ENCODE assay signal across 10 cellular contexts in the genomic region with DNA sequence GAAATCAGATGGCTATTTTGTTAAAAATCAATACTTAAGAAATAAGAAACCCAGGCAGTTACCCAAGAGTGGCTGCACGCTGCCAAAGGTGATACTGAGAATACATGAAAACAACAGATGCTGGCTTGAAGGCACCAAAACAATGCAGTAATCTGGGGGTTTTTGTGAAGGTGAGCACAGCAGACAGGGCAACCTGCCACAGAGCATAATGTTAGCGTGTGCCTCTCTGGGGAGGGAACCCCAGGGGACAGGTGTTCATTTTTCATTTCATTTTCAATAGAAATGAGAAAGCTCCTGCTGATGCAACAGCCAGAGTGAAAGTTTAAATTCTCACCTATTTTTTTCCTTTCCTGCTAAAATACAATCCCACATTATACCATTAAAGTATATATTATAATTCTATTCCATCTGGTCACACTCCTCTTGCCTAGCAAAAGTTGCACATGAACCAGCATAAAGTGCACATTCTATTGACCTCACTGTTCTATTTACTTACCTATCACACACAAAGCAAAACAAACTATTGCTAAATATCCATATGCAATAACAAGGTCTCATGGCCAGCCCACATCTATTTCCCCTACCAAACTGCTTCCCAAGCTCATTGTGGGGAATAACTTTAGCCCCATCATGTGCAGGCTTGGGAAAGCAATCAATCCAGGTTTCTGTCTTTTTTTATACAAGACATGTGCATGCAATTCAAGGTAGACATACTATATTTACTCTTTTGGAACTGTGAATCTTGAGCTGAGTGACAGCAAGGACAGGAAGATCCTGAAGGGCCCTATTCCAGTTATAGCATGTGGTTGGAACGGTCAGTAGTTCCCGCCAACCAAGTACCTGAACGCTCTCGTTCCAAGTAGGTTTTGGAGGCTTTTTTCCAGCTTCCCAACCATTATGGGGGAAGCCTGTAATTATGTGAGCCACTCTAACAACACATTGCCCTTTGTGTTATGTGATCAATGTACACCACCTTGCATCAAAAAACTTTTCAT.
DNase-seq lines count a peak whose midpoint lies in the region; ATAC-seq and TF ChIP-seq lines count a peak whose summit lies in the region.
"Had no signal": no experiment of that assay in that cellular context is flagged by ENCODE, and none has a peak within 500 bp of the region (broad histone marks: within the 10 kb centered on the region; RNA-seq: fewer than 3 reads in every experiment).

No MANE protein-coding gene starts in this region.

- peak; percentile 33 for DNase-seq in DMS 273 (lab: John Stamatoyannopoulos, UW; ENCODE audit: unreplicated experiment)
- no peak for DNase-seq in DMS 273 treated with DMSO at 0.1 percent for 48 hours (lab: John Stamatoyannopoulos, UW)
- DNase-seq in SK-N-SH: no peak
- DNase-seq in NCI-H524 treated with DMSO at 0.1 percent for 48 hours (lab: John Stamatoyannopoulos, UW): no peak
- no peak for DNase-seq in testis
- DNase-seq: 8988T, gastrocnemius medialis had no signal

- peaks cover 28% of the 10 kb centered on the region for H3K79me2 ChIP-seq in SK-N-SH (ENCODE audit: insufficient read depth)

- H3K9me3 ChIP-seq in liver (ENCODE audit: control insufficient read depth in 4 of 4, low read length in 3 of 4) (no peaks in the 10 kb centered on the region), SK-N-SH (no peaks in the 10 kb centered on the region), testis (no peaks in the 10 kb centered on the region)
- H3K9me3 ChIP-seq: gastrocnemius medialis had no signal

- intact Hi-C loops in testis (cut with DNase I; ENCODE audit: low total_unique reads): no loop called here

- TF ChIP-seq POLR2A in testis (IDR thresholded peaks at IDR 0.05): no peak

- TF ChIP-seq CTCF in liver (IDR thresholded peaks at IDR 0.05; ENCODE audit: low read depth, low read length, missing input control): no peak
- TF ChIP-seq CTCF in SK-N-SH (IDR thresholded peaks at IDR 0.05): no peak
- TF ChIP-seq CTCF in testis (IDR thresholded peaks at IDR 0.05): no peak

- H3K4me1 ChIP-seq in liver (ENCODE audit: control insufficient read depth in 4 of 4, insufficient read depth in 4 of 4, low read length in 3 of 4) (peaks cover 16 to 44% (median 38%) of the 10 kb centered on the region in 4 donors), SK-N-SH (ENCODE audit: control insufficient read depth in 1 of 2, insufficient read depth in 2 of 2, low read depth in 1 of 2, low read length in 1 of 2) (peaks cover 15 to 17% of the 10 kb centered on the region in 2 experiments; a peak in 3 of 4 replicates), testis (no peaks in the 10 kb centered on the region)

- H3K4me3 ChIP-seq in liver (ENCODE audit: low read depth in 1 of 3, low read length in 3 of 3): peak overlapping the region in 1 of 3 donors; percentile 24
- no peak overlapping the region for H3K4me3 ChIP-seq in SK-N-SH (ENCODE audit: low read depth in 2 of 2, low read length in 1 of 2)
- H3K4me3 ChIP-seq in testis: no peak overlapping the region
- H3K4me3 ChIP-seq: gastrocnemius medialis had no signal

- POLR2A ChIA-PET in SK-N-SH (lab: Yijun Ruan, JAX): no interaction called here

- H3K9me2 ChIP-seq in SK-N-SH: no peaks in the 10 kb centered on the region

- no peaks in the 10 kb centered on the region for H3K27me3 ChIP-seq in liver (ENCODE audit: control insufficient read depth in 4 of 4, insufficient read depth in 4 of 4, low read length in 3 of 4)
- no peaks in the 10 kb centered on the region for H3K27me3 ChIP-seq in SK-N-SH (ENCODE audit: insufficient read depth)
- no peaks in the 10 kb centered on the region for H3K27me3 ChIP-seq in testis
- H3K27me3 ChIP-seq: gastrocnemius medialis had no signal

- no peak overlapping the region for H3K4me2 ChIP-seq in SK-N-SH

- ATAC-seq in GM21515 (IDR thresholded peaks at IDR 0.05; ENCODE audit: unreplicated experiment) (peak; percentile 77), HG03442 (IDR thresholded peaks at IDR 0.05; ENCODE audit: unreplicated experiment) (peak; percentile 88)

- H3K9ac ChIP-seq in liver (ENCODE audit: low read depth in 1 of 2, low read length in 2 of 2) (no peak overlapping the region), SK-N-SH (no peak overlapping the region)

- peak overlapping the region; percentile 82 to 83 for H3K27ac ChIP-seq in liver (ENCODE audit: low read depth in 1 of 2, low read length in 2 of 2)
- H3K27ac ChIP-seq in SK-N-SH (ENCODE audit: low read depth in 2 of 2, low read length in 1 of 2): no peak overlapping the region
- no peak overlapping the region for H3K27ac ChIP-seq in testis

- TF ChIP-seq EP300 in SK-N-SH (IDR thresholded peaks at IDR 0.05; ENCODE audit: borderline replicate concordance in 1 of 2, low read depth in 1 of 2, low read length in 1 of 2): no peak

- CTCF ChIA-PET in SK-N-SH (lab: Yijun Ruan, JAX): interaction anchor here (0.8 to 1.6 kb wide), 5 partner anchors 15 to 28 kb away, joined by 3 to 4 read pairs (median 3); no protein-coding TSS in a partner anchor

- peaks cover 2% of the 10 kb centered on the region for H3F3A ChIP-seq in SK-N-SH (replicated peaks; ENCODE audit: insufficient read depth)

- TF ChIP-seq RAD21 in liver (IDR thresholded peaks at IDR 0.05): peak; percentile 34 to 46
- TF ChIP-seq RAD21 in SK-N-SH (IDR thresholded peaks at IDR 0.05; ENCODE audit: low read length): no peak

- H4K20me1 ChIP-seq in SK-N-SH (ENCODE audit: insufficient read depth): peaks cover 30% of the 10 kb centered on the region

- H3K36me3 ChIP-seq in liver (ENCODE audit: control insufficient read depth in 4 of 4, insufficient read depth in 3 of 4, low read depth in 1 of 4, low read length in 3 of 4) (no peaks in the 10 kb centered on the region), SK-N-SH (replicated peaks in 1 of 2; ENCODE audit: control insufficient read depth in 1 of 2, insufficient read depth in 2 of 2, low read length in 1 of 2) (peaks cover 0 to 2% of the 10 kb centered on the region in 2 experiments), testis (ENCODE audit: low read depth, missing control alignments) (no peaks in the 10 kb centered on the region)
- H3K36me3 ChIP-seq: gastrocnemius medialis had no signal

- H2AFZ ChIP-seq in SK-N-SH (ENCODE audit: low read depth): no peak overlapping the region

- WGBS in liver: 42% methylated on average over 6 of the region's 6 CpGs
- 95% methylated on average over 6 of the region's 6 CpGs for WGBS in SK-N-SH (ENCODE audit: low lambda C conversion rate)
- WGBS in testis, 2 donors: 86 to 96% methylated on average over 6 of the region's 6 CpGs

TF ChIP-seq in liver, 16 proteins besides CTCF, POLR2A, EP300 and RAD21 (continues in another document):
- TF ChIP-seq FOXA2 (IDR thresholded peaks at IDR 0.05) (peak; percentile 91), FOXA1 (IDR thresholded peaks at IDR 0.05) (peak; percentile 88), GABPA (IDR thresholded peaks at IDR 0.05 in 1 of 2, conservative IDR thresholded peaks at IDR 0.05 in 1 of 2) (peak in 1 of 2 donors; percentile 28), HNF4A (conservative IDR thresholded peaks at IDR 0.05) (peak; percentile 42 to 61), TAF1 (conservative IDR thresholded peaks at IDR 0.05) (no peak), SP1 (IDR thresholded peaks at IDR 0.05) (peak; percentile 77)
- TF ChIP-seq, protein P1, sequence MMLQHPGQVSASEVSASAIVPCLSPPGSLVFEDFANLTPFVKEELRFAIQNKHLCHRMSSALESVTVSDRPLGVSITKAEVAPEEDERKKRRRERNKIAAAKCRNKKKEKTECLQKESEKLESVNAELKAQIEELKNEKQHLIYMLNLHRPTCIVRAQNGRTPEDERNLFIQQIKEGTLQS (IDR thresholded peaks at IDR 0.05): peak; percentile 71

TF ChIP-seq in SK-N-SH, 30 proteins besides CTCF, POLR2A, EP300 and RAD21:
- no peak for TF ChIP-seq YY1 (IDR thresholded peaks at IDR 0.05; ENCODE audit: low read depth)
- TF ChIP-seq, protein P2, sequence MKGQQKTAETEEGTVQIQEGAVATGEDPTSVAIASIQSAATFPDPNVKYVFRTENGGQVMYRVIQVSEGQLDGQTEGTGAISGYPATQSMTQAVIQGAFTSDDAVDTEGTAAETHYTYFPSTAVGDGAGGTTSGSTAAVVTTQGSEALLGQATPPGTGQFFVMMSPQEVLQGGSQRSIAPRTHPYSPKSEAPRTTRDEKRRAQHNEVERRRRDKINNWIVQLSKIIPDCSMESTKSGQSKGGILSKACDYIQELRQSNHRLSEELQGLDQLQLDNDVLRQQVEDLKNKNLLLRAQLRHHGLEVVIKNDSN (IDR thresholded peaks at IDR 0.05; ENCODE audit: borderline replicate concordance, low read depth): no peak
- no peak for TF ChIP-seq RCOR1 (IDR thresholded peaks at IDR 0.05; ENCODE audit: low read length)
- no peak for TF ChIP-seq MEF2A (IDR thresholded peaks at IDR 0.05; ENCODE audit: borderline replicate concordance, low read depth)
- TF ChIP-seq NFIC (IDR thresholded peaks at IDR 0.05; ENCODE audit: borderline replicate concordance): no peak
- no peak for TF ChIP-seq POLR2AphosphoS5 (IDR thresholded peaks at IDR 0.05; ENCODE audit: low read depth, low read length)
- no peak for TF ChIP-seq FOXJ3 (CRISPR knock-in tag; IDR thresholded peaks at IDR 0.05)
- TF ChIP-seq NRF1 (IDR thresholded peaks at IDR 0.05; ENCODE audit: low read depth, low read length): no peak
- TF ChIP-seq RFX5 (IDR thresholded peaks at IDR 0.05; ENCODE audit: low read length): no peak
TF ChIP-seq in SK-N-SH: peak in this region for 0.

Comparison
In these comparisons a context has a peak if more than half of its experiments do, and no peak if none do; other contexts are left out.
1. H3K27ac ChIP-seq: peak in liver (2 of 2); none in SK-N-SH (0 of 2) and testis (0 of 2).